15 cellular contexts compared by ENCODE assay signal in the genomic region with DNA sequence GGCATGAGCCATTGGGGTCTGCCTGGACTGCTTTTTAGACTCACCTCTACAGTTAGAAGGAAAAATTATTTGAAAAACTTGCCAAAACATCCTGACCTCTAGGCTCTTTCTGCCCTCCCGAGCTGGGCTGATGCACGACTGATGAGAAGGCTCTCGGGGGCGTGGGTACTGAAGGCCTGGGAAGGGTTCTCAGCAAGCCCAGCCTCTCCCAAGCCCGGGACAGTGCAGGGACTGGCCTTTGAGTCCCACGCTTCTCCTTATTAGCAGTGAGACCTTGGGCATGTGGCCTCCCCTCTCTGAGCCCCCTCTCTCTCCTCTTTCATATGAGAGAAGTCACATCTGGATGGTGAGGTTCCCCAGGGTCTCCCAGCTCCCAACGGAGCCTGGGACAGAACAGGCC.
A peak's percentile ranks its signal among the peaks of the same experiment; 100 is the strongest.
DNase-seq lines count a peak whose midpoint lies in the region; ATAC-seq, FAIRE-seq and TF ChIP-seq lines count a peak whose summit lies in the region.
"Had no signal": no experiment of that assay in that cellular context is flagged by ENCODE, and none has a peak within 500 bp of the region (broad histone marks: within the 10 kb centered on the region; RNA-seq: fewer than 3 reads in every experiment).

No MANE protein-coding gene starts in this region.

- no peak overlapping the region for H3K23ac ChIP-seq in H9 (ENCODE audit: insufficient read length, low read depth, low read length)

- H2BK15ac ChIP-seq in H9 (ENCODE audit: low read depth, low read length): no peak overlapping the region

- H2BK20ac ChIP-seq in H9 (ENCODE audit: low read depth, low read length, poor library complexity, severe bottlenecking): no peak overlapping the region

- TF ChIP-seq RAD21 in A549 (conservative IDR thresholded peaks at IDR 0.05 in 1 of 2, IDR thresholded peaks at IDR 0.05 in 1 of 2): no peak
- TF ChIP-seq RAD21 in K562 (CRISPR knock-in tag; conservative IDR thresholded peaks at IDR 0.05 in 1 of 2, IDR thresholded peaks at IDR 0.05 in 1 of 2): no peak

- H3T11ph ChIP-seq in H9 (ENCODE audit: low read length): no peak overlapping the region

- no peak overlapping the region for H3K4me3 Mint-ChIP-seq in H9
- no peak overlapping the region for H3K4me3 Mint-ChIP-seq in stimulated activated effector memory CD8-positive, alpha-beta T cell treated with anti-CD3 and anti-CD28 coated beads, Interleukin-12 subunit alpha, Interleukin-12 subunit beta, amount 100 ng/mL, for 72 hours
- H3K4me3 Mint-ChIP-seq: CD4-positive, alpha-beta memory T cell had no signal

- 72% methylated on average over 7 of the region's 7 CpGs for WGBS in A549 (ENCODE audit: missing lambda C conversion rate)
- WGBS in H9 (ENCODE audit: extremely low coverage, insufficient read length, low lambda C conversion rate): no CpG with 5 or more reads among the region's 7 CpGs
- WGBS in K562 (ENCODE audit: insufficient coverage, low coverage, missing lambda C conversion rate): 23% methylated on average over 6 of the region's 7 CpGs

- no peak overlapping the region for H3K4ac ChIP-seq in H9 (ENCODE audit: low read depth, low read length)

- H3K4me2 ChIP-seq in A549: no peak overlapping the region
- H3K4me2 ChIP-seq in H9 (ENCODE audit: insufficient read depth, insufficient read length, low read length): no peak overlapping the region
- no peak overlapping the region for H3K4me2 ChIP-seq in K562 (ENCODE audit: insufficient read depth, low read length)

- H3K27me3 ChIP-seq in H9 (ENCODE audit: insufficient read depth, low read length): no peaks in the 10 kb centered on the region
- no peaks in the 10 kb centered on the region; a peak in 1 of 5 replicates for H3K27me3 ChIP-seq in K562 (ENCODE audit: control insufficient read depth in 2 of 2, insufficient read depth in 2 of 2, low read length in 2 of 2)
- H3K27me3 ChIP-seq: BE2C had no signal

- H4K91ac ChIP-seq in H9 (ENCODE audit: insufficient read length, low read depth, low read length): no peak overlapping the region

- H2BK5ac ChIP-seq in H9 (ENCODE audit: insufficient read length, low read length): no peak overlapping the region

- H2AFZ ChIP-seq in H9 (ENCODE audit: low read length): no peak overlapping the region
- 0 out of 2 replicates have a peak overlapping the region, but pooled peaks have one; percentile 32 for H2AFZ ChIP-seq in K562 (ENCODE audit: low read depth, low read length)

- H3K9me3 ChIP-seq in A549 (no peaks in the 10 kb centered on the region), H9 (ENCODE audit: control insufficient read depth, low read depth, low read length) (no peaks in the 10 kb centered on the region), K562 (replicated peaks; ENCODE audit: control insufficient read depth, insufficient read depth, low read depth, low read length) (no peaks in the 10 kb centered on the region; the same call in 1 of the 2 replicates)
- H3K9me3 ChIP-seq: BE2C had no signal

- no peaks in the 10 kb centered on the region for H3K23me2 ChIP-seq in H9 (ENCODE audit: insufficient read length, low read depth, low read length, poor library complexity, severe bottlenecking)

- no peak overlapping the region for H3K27ac Mint-ChIP-seq in H9
- no peak overlapping the region for H3K27ac Mint-ChIP-seq in stimulated activated effector memory CD8-positive, alpha-beta T cell treated with anti-CD3 and anti-CD28 coated beads, Interleukin-12 subunit alpha, Interleukin-12 subunit beta, amount 100 ng/mL, for 72 hours

- peaks cover under 1% of the 10 kb centered on the region; the same call in 1 of the 2 replicates for H3K27me3 Mint-ChIP-seq in H9 (ENCODE audit: low read depth)

- TF ChIP-seq POLR2A in A549 (IDR thresholded peaks at IDR 0.05; ENCODE audit: low read length) (no peak), K562 (conservative IDR thresholded peaks at IDR 0.05) (no peak)

- no peaks in the 10 kb centered on the region for H3K79me2 ChIP-seq in H9 (ENCODE audit: insufficient read depth, low read length)
- no peaks in the 10 kb centered on the region for H3K79me2 ChIP-seq in K562 (ENCODE audit: control insufficient read depth, insufficient read depth, low read length)

- no peak overlapping the region for H2BK120ac ChIP-seq in H9 (ENCODE audit: low read depth, low read length, poor library complexity, severe bottlenecking)

- H3K9me1 ChIP-seq in K562 (ENCODE audit: control insufficient read depth, insufficient read depth, low read length): no peaks in the 10 kb centered on the region

- H2BK12ac ChIP-seq in H9 (ENCODE audit: insufficient read length, low read depth, low read length): no peak overlapping the region

- H3K9ac ChIP-seq in H9 (ENCODE audit: extremely low read depth, insufficient read length, low read length): no peak overlapping the region
- H3K9ac ChIP-seq in K562 (ENCODE audit: insufficient read depth in 1 of 2, low read depth in 2 of 2, low read length in 2 of 2): no peak overlapping the region

- no peaks in the 10 kb centered on the region for H3K4me1 ChIP-seq in A549
- no peaks in the 10 kb centered on the region for H3K4me1 ChIP-seq in H9 (ENCODE audit: insufficient read depth, low read length)
- peaks cover 0 to 27% of the 10 kb centered on the region in 2 experiments; a peak in 1 of 5 replicates for H3K4me1 ChIP-seq in K562 (replicated peaks in 1 of 2; ENCODE audit: control insufficient read depth in 2 of 2, insufficient read depth in 2 of 2, low read length in 2 of 2)
- H3K4me1 ChIP-seq: BE2C had no signal

- H3K27ac ChIP-seq in A549: no peak overlapping the region
- H3K27ac ChIP-seq in H9 (ENCODE audit: insufficient read length, low read depth, low read length): no peak overlapping the region
- no peak overlapping the region for H3K27ac ChIP-seq in K562 (ENCODE audit: extremely low read depth, low read depth, low read length)
- H3K27ac ChIP-seq: C4-2B had no signal

- H3K18ac ChIP-seq in H9 (ENCODE audit: insufficient read length, low read depth, low read length): no peak overlapping the region

- no peak overlapping the region for H4K5ac ChIP-seq in H9 (ENCODE audit: insufficient read length, low read depth, low read length)

- H3K79me1 ChIP-seq in H9 (ENCODE audit: insufficient read depth, low read depth, low read length, poor library complexity, severe bottlenecking): no peaks in the 10 kb centered on the region

- no peak for TF ChIP-seq EP300 in A549 (IDR thresholded peaks at IDR 0.05)
- TF ChIP-seq EP300 in K562 (IDR thresholded peaks at IDR 0.05; ENCODE audit: low read length): no peak

- H3K4me3 ChIP-seq in A549: no peak overlapping the region
- no peak overlapping the region for H3K4me3 ChIP-seq in K562

- TF ChIP-seq CTCF in A549 (IDR thresholded peaks at IDR 0.05) (no peak), H9 (conservative IDR thresholded peaks at IDR 0.05) (no peak), K562 (IDR thresholded peaks at IDR 0.05 in 2 of 3, conservative IDR thresholded peaks at IDR 0.05 in 1 of 3; ENCODE audit: insufficient read depth in 2 of 3, low read depth in 1 of 3, low read length in 3 of 3) (no peak)

- H3K36me3 ChIP-seq in K562 (ENCODE audit: control insufficient read depth, insufficient read depth, low read length): no peaks in the 10 kb centered on the region
- H3K36me3 ChIP-seq: BE2C had no signal

- POLR2A ChIA-PET in A549 (lab: Yijun Ruan, JAX): no interaction called here
- POLR2A ChIA-PET in K562 (lab: Yijun Ruan, JAX): no interaction called here

- BruUV-seq in K562 (replicated peaks; lab: Mats Ljungman, UMichigan): no TSS peak

- H4K20me1 ChIP-seq in H9 (ENCODE audit: control insufficient read depth, insufficient read depth, insufficient read length) (no peaks in the 10 kb centered on the region), K562 (replicated peaks; ENCODE audit: control insufficient read depth, insufficient read depth, low read length) (no peaks in the 10 kb centered on the region)

- no peak overlapping the region for H4K8ac ChIP-seq in H9 (replicated peaks; ENCODE audit: insufficient read length, low read depth, low read length)

- CTCF ChIA-PET in A549 (lab: Yijun Ruan, JAX) (interaction anchor here (0.7 to 1.1 kb wide), 4 partner anchors 97 to 1100 kb away, joined by 3 to 4 read pairs (median 3); no protein-coding TSS in a partner anchor), K562 (lab: Yijun Ruan, JAX; ENCODE audit: low intra/inter-chr PET ratio) (no interaction called here)

- no peaks in the 10 kb centered on the region for H3K9me3 Mint-ChIP-seq in H9
- H3K9me3 Mint-ChIP-seq in stimulated activated effector memory CD8-positive, alpha-beta T cell treated with anti-CD3 and anti-CD28 coated beads, Interleukin-12 subunit alpha, Interleukin-12 subunit beta, amount 100 ng/mL, for 72 hours: no peaks in the 10 kb centered on the region
- H3K9me3 Mint-ChIP-seq: CD4-positive, alpha-beta memory T cell had no signal

- ATAC-seq in A549 (peak; percentile 28 to 37; a peak in 4 of 6 replicates), K562 (no peak; the same call in 2 of the 3 replicates), HG03025 (IDR thresholded peaks at IDR 0.05; ENCODE audit: low FRiP score, unreplicated experiment) (no peak), HG03159 (IDR thresholded peaks at IDR 0.05; ENCODE audit: unreplicated experiment) (no peak)
- ATAC-seq in stimulated activated effector memory CD8-positive, alpha-beta T cell treated with anti-CD3 and anti-CD28 coated beads, Interleukin-12 subunit alpha, Interleukin-12 subunit beta, amount 100 ng/mL, for 72 hours: peak; percentile 19

- no peaks in the 10 kb centered on the region; a peak in 1 of 7 replicates for H3K36me3 Mint-ChIP-seq in H9 (ENCODE audit: insufficient read depth in 1 of 3, low read depth in 3 of 3)
- no peaks in the 10 kb centered on the region for H3K36me3 Mint-ChIP-seq in stimulated activated effector memory CD8-positive, alpha-beta T cell treated with anti-CD3 and anti-CD28 coated beads, Interleukin-12 subunit alpha, Interleukin-12 subunit beta, amount 100 ng/mL, for 72 hours
- H3K36me3 Mint-ChIP-seq: CD4-positive, alpha-beta memory T cell had no signal

- H3K56ac ChIP-seq in H9 (ENCODE audit: insufficient read length, low read depth, low read length): no peak overlapping the region

- FAIRE-seq in A549 (lab: Jason Lieb, UNC) (no peak), K562 (lab: Jason Lieb, UNC) (no peak)
- FAIRE-seq: GM19239, H1 had no signal

- in situ Hi-C loops in K562 (cut with MboI): loop anchor here (10.0 kb wide), 1 partner anchor 994 kb away; no protein-coding TSS in a partner anchor
- in situ Hi-C loops in KBM-7 (cut with MboI; ENCODE audit: low pct_unique_long_range_greater_than_20kb, low sequenced_read_pairs): loop anchor here (25.0 kb wide), 2 partner anchors 837 to 1087 kb away; no protein-coding TSS in a partner anchor

- H3K4me1 Mint-ChIP-seq in H9: peaks cover 3 to 6% of the 10 kb centered on the region in 2 experiments; a peak in 3 of 4 replicates
- H3K4me1 Mint-ChIP-seq in stimulated activated effector memory CD8-positive, alpha-beta T cell treated with anti-CD3 and anti-CD28 coated beads, Interleukin-12 subunit alpha, Interleukin-12 subunit beta, amount 100 ng/mL, for 72 hours: no peaks in the 10 kb centered on the region
- H3K4me1 Mint-ChIP-seq: CD4-positive, alpha-beta memory T cell had no signal

- no peak overlapping the region for H3K14ac ChIP-seq in H9 (ENCODE audit: insufficient read depth, low read length)

- DNase-seq in A549 (ENCODE audit: low read depth in 1 of 2, low spot score in 1 of 2): no peak
- peak; percentile 29 for DNase-seq in H9
- DNase-seq in K562 (ENCODE audit: extremely low read depth in 1 of 4, low spot score in 3 of 4): no peak
- no peak for DNase-seq in stimulated activated effector memory CD8-positive, alpha-beta T cell treated with anti-CD3 and anti-CD28 coated beads, Interleukin-12 subunit alpha, Interleukin-12 subunit beta, amount 100 ng/mL, for 72 hours (ENCODE audit: low spot score in 2 of 2)
- DNase-seq in KBM-7: no peak
- DNase-seq: BE2C; CD4-positive, alpha-beta memory T cell; DND-41; GDM1; KG1 had no signal

- no peak overlapping the region for H2AK5ac ChIP-seq in H9 (ENCODE audit: insufficient read length, low read length)

- intact Hi-C loops in K562 (cut with micrococcal nuclease): no loop called here

Comparison
In these comparisons a context has a peak if more than half of its experiments do, and no peak if none do; other contexts are left out.
1. ATAC-seq: peak in A549 (2 of 2) and stimulated activated effector memory CD8-positive, alpha-beta T cell treated with anti-CD3 and anti-CD28 coated beads, Interleukin-12 subunit alpha, Interleukin-12 subunit beta, amount 100 ng/mL, for 72 hours (single experiment); none in K562 (single experiment), HG03025 (single experiment) and HG03159 (single experiment).